8 cellular contexts compared by ENCODE assay signal in genomic region chr22:44455151-44455962, GRCh38. TPM values are rescaled to one million over a fixed set of nuclear protein-coding genes. Genes with fewer than 3 reads are reported as not detected.
A peak's percentile ranks its signal among the peaks of the same experiment; 100 is the strongest.
DNase-seq lines count a peak whose midpoint lies in the region; ATAC-seq and TF ChIP-seq lines count a peak whose summit lies in the region.

No MANE protein-coding gene starts in this region.

- H3K36me3 Mint-ChIP-seq in activated naive CD4-positive, alpha-beta T cell treated with anti-CD3 and anti-CD28 coated beads, Interleukin-2, amount 10 ng/mL, durations not matched to agents 7 days and 5 days: peaks cover 9% of the 10 kb centered on the region
- H3K36me3 Mint-ChIP-seq in endothelial cell (ENCODE audit: low read depth, unreplicated experiment): no peaks in the 10 kb centered on the region

- CTCF ChIA-PET in activated naive CD4-positive, alpha-beta T cell treated with anti-CD3 and anti-CD28 coated beads, Interleukin-2, amount 10 ng/mL, durations not matched to agents 7 days and 5 days (lab: Charles Lee): no interaction called here

- ATAC-seq in HG03354 (IDR thresholded peaks at IDR 0.05; ENCODE audit: poor library complexity, severe bottlenecking, unreplicated experiment): no peak

- no peaks in the 10 kb centered on the region for H3K27me3 Mint-ChIP-seq in activated naive CD4-positive, alpha-beta T cell treated with anti-CD3 and anti-CD28 coated beads, Interleukin-2, amount 10 ng/mL, durations not matched to agents 7 days and 5 days
- peaks cover 2% of the 10 kb centered on the region for H3K27me3 Mint-ChIP-seq in endothelial cell (ENCODE audit: unreplicated experiment)

- H3K4me1 Mint-ChIP-seq in activated naive CD4-positive, alpha-beta T cell treated with anti-CD3 and anti-CD28 coated beads, Interleukin-2, amount 10 ng/mL, durations not matched to agents 7 days and 5 days: peaks cover 46% of the 10 kb centered on the region
- H3K4me1 Mint-ChIP-seq in endothelial cell (ENCODE audit: unreplicated experiment): no peaks in the 10 kb centered on the region

- H3K9me3 Mint-ChIP-seq in activated naive CD4-positive, alpha-beta T cell treated with anti-CD3 and anti-CD28 coated beads, Interleukin-2, amount 10 ng/mL, durations not matched to agents 7 days and 5 days: peaks cover 13% of the 10 kb centered on the region
- no peaks in the 10 kb centered on the region for H3K9me3 Mint-ChIP-seq in endothelial cell (ENCODE audit: unreplicated experiment)

- in situ Hi-C loops in GM13976 (cut with MboI; ENCODE audit: low sequenced_read_pairs, unreplicated experiment): no loop called here

- TF ChIP-seq CTCF in GM13976 (IDR thresholded peaks at IDR 0.05; ENCODE audit: borderline replicate concordance, control extremely low read depth, extremely low read depth, insufficient read depth, missing control alignments) (no peak), endothelial cell (IDR thresholded peaks at IDR 0.05; ENCODE audit: unreplicated experiment) (no peak)

- peak overlapping the region; percentile 93 for H3K27ac Mint-ChIP-seq in activated naive CD4-positive, alpha-beta T cell treated with anti-CD3 and anti-CD28 coated beads, Interleukin-2, amount 10 ng/mL, durations not matched to agents 7 days and 5 days
- H3K27ac Mint-ChIP-seq in endothelial cell (ENCODE audit: unreplicated experiment): no peak overlapping the region

- H3K4me3 Mint-ChIP-seq in activated naive CD4-positive, alpha-beta T cell treated with anti-CD3 and anti-CD28 coated beads, Interleukin-2, amount 10 ng/mL, durations not matched to agents 7 days and 5 days: peak overlapping the region; percentile 51
- no peak overlapping the region for H3K4me3 Mint-ChIP-seq in endothelial cell (ENCODE audit: unreplicated experiment)

- DNase-seq in GM13976 (ENCODE audit: low spot score) (peak; percentile 45), SW480 (ENCODE audit: low spot score) (peak; percentile 8), COLO829 (ENCODE audit: low spot score) (no peak), endothelial cell (ENCODE audit: low spot score) (no peak), NCI-H524 treated with DMSO at 0.1 percent for 48 hours (lab: John Stamatoyannopoulos, UW) (no peak)
- peak; percentile 57 for DNase-seq in activated naive CD4-positive, alpha-beta T cell treated with anti-CD3 and anti-CD28 coated beads, Interleukin-2, amount 10 ng/mL, durations not matched to agents 7 days and 5 days
- DNase-seq in stimulated activated CD4-positive, alpha-beta T cell treated with anti-CD3 and anti-CD28 coated beads, Interleukin-4, amount 100 ng/mL, for 1 hour: peak; percentile 19

RNA-seq across cellular contexts. Expression of gene RTL6, which starts 42.7 kb away (rescaled TPM):
- total RNA-seq in endothelial cell (ENCODE audit: unreplicated experiment): 18.8 TPM

Comparison
In these comparisons a context has a peak if more than half of its experiments do, and no peak if none do; other contexts are left out.
1. DNase-seq: peak in GM13976 (single experiment), SW480 (single experiment), activated naive CD4-positive, alpha-beta T cell treated with anti-CD3 and anti-CD28 coated beads, Interleukin-2, amount 10 ng/mL, durations not matched to agents 7 days and 5 days (single experiment) and stimulated activated CD4-positive, alpha-beta T cell treated with anti-CD3 and anti-CD28 coated beads, Interleukin-4, amount 100 ng/mL, for 1 hour (single experiment); none in COLO829 (single experiment), endothelial cell (single experiment) and NCI-H524 treated with DMSO at 0.1 percent for 48 hours (single experiment).